ENCODE assay signal across 1 cellular context in the genomic region with DNA sequence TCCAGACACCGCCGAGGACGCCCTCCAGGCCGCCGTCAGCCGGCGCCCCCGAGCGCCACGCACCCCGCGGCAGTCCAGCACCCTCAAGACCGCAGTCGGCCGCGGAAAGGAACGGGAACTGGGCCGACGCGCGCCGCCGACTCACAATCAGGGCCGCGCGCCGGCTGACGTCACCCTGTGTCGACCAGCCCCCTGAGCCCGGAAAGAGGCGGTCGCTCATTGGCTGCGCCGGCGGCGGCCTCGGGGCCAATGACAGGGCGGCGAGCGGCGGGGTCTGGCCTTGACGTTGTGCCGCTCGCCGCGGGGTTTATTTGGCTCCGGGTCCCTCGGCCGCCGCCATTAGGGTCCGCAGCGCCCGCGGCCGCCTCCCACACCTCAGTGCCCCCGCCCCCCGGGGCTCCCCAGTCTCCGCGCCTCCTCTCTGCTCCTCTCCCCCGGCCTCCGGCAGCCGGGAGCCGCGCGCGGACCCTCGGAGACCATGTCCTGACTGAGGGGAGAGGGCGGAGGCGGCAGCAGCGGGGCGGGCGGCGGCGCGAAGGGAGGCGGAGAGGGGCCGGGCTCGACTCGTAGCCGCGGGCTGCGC.
A peak's percentile ranks its signal among the peaks of the same experiment; 100 is the strongest.
TF ChIP-seq lines count a peak whose summit lies in the region.

No MANE protein-coding gene starts in this region.

TF ChIP-seq in K562, 482 proteins besides CTCF, POLR2A, EP300 and RAD21 (continued from another document and continues in another):
- TF ChIP-seq SMC3 (conservative IDR thresholded peaks at IDR 0.05; ENCODE audit: insufficient read depth, low read depth, low read length) (no peak), CREM (IDR thresholded peaks at IDR 0.05; ENCODE audit: low read depth) (peak; percentile 97), ADNP (tag; IDR thresholded peaks at IDR 0.05) (no peak), MYC (IDR thresholded peaks at IDR 0.05; ENCODE audit: low read depth, low read length) (peak; percentile 75), MYC (CRISPR knock-in tag; IDR thresholded peaks at IDR 0.05; ENCODE audit: borderline replicate concordance, low read depth) (no peak), RBFOX2 (IDR thresholded peaks at IDR 0.05; ENCODE audit: low read depth, low read length) (peak; percentile 95), TFAM (CRISPR knock-in tag; conservative IDR thresholded peaks at IDR 0.05) (no peak), ZNF699 (CRISPR knock-in tag; IDR thresholded peaks at IDR 0.05; ENCODE audit: insufficient replicate concordance) (no peak), RHOXF2B (CRISPR knock-in tag; conservative IDR thresholded peaks at IDR 0.05) (no peak), ZNF592 (IDR thresholded peaks at IDR 0.05) (no peak), ILF3 (IDR thresholded peaks at IDR 0.05; ENCODE audit: borderline replicate concordance) (no peak; the same call in 1 of the 2 replicates), PREB (CRISPR knock-in tag; IDR thresholded peaks at IDR 0.05) (no peak), TAF15 (IDR thresholded peaks at IDR 0.05; ENCODE audit: low read depth, low read length) (no peak), SNRNP70 (optimal IDR thresholded peaks at IDR 0.05; ENCODE audit: low read depth, low read length) (no peak), RBM25 (IDR thresholded peaks at IDR 0.05; ENCODE audit: low read depth, low read length, severe bottlenecking) (peak; percentile 100), ZNF277 (CRISPR knock-in tag; IDR thresholded peaks at IDR 0.05; ENCODE audit: borderline replicate concordance) (no peak), GTF2F1 (IDR thresholded peaks at IDR 0.05; ENCODE audit: low read depth, low read length) (no peak), NEUROD1 (IDR thresholded peaks at IDR 0.05; ENCODE audit: borderline replicate concordance, low read depth, low read length, partially characterized antibody) (peak; percentile 59), KLF16 (IDR thresholded peaks at IDR 0.05) (no peak), ZNF347 (CRISPR knock-in tag; IDR thresholded peaks at IDR 0.05; ENCODE audit: low read depth) (no peak), PHF8 (IDR thresholded peaks at IDR 0.05; ENCODE audit: borderline replicate concordance, low read length) (peak; percentile 85; the same call in 1 of the 2 replicates), BRF1 (IDR thresholded peaks at IDR 0.05; ENCODE audit: borderline replicate concordance, extremely low read depth, insufficient read length) (no peak), MAX (CRISPR knock-in tag; IDR thresholded peaks at IDR 0.05) (peak; percentile 63; the same call in 1 of the 2 replicates), ZNF232 (CRISPR knock-in tag; IDR thresholded peaks at IDR 0.05) (no peak), PHF21A (IDR thresholded peaks at IDR 0.05; ENCODE audit: borderline replicate concordance, low read depth) (no peak), ZNF696 (CRISPR knock-in tag; conservative IDR thresholded peaks at IDR 0.05) (no peak), MYBL2 (IDR thresholded peaks at IDR 0.05; ENCODE audit: low read depth) (no peak), MYBL2 (CRISPR knock-in tag; IDR thresholded peaks at IDR 0.05; ENCODE audit: borderline replicate concordance) (no peak), KHSRP (IDR thresholded peaks at IDR 0.05) (no peak), FOXK2 (conservative IDR thresholded peaks at IDR 0.05 in 1 of 2, IDR thresholded peaks at IDR 0.05 in 1 of 2; ENCODE audit: low read depth in 2 of 2) (0 out of 4 replicates have a peak, but pooled peaks of 1 of the 2 experiments have one; percentile 15), JUNB (CRISPR knock-in tag; conservative IDR thresholded peaks at IDR 0.05) (no peak), ZNF695 (CRISPR knock-in tag; IDR thresholded peaks at IDR 0.05) (no peak), WHSC1 (IDR thresholded peaks at IDR 0.05; ENCODE audit: low read length) (no peak), CBX8 (IDR thresholded peaks at IDR 0.05; ENCODE audit: borderline replicate concordance, extremely low read depth, low read depth, low read length, poor library complexity, severe bottlenecking) (no peak), ZNF79 (CRISPR knock-in tag; IDR thresholded peaks at IDR 0.05; ENCODE audit: low read depth) (no peak), ZNF140 (CRISPR knock-in tag; IDR thresholded peaks at IDR 0.05) (no peak), ZNF586 (CRISPR knock-in tag; conservative IDR thresholded peaks at IDR 0.05) (no peak), ZKSCAN3 (CRISPR knock-in tag; IDR thresholded peaks at IDR 0.05) (no peak), STAT5A (IDR thresholded peaks at IDR 0.05; ENCODE audit: borderline replicate concordance, low read length) (no peak), ZNF507 (tag; conservative IDR thresholded peaks at IDR 0.05) (no peak)
- TF ChIP-seq, protein P1, sequence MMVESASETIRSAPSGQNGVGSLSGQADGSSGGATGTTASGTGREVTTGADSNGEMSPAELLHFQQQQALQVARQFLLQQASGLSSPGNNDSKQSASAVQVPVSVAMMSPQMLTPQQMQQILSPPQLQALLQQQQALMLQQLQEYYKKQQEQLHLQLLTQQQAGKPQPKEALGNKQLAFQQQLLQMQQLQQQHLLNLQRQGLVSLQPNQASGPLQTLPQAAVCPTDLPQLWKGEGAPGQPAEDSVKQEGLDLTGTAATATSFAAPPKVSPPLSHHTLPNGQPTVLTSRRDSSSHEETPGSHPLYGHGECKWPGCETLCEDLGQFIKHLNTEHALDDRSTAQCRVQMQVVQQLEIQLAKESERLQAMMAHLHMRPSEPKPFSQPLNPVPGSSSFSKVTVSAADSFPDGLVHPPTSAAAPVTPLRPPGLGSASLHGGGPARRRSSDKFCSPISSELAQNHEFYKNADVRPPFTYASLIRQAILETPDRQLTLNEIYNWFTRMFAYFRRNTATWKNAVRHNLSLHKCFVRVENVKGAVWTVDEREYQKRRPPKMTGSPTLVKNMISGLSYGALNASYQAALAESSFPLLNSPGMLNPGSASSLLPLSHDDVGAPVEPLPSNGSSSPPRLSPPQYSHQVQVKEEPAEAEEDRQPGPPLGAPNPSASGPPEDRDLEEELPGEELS (CRISPR knock-in tag; IDR thresholded peaks at IDR 0.05; ENCODE audit: borderline replicate concordance): no peak
- TF ChIP-seq, protein P2, sequence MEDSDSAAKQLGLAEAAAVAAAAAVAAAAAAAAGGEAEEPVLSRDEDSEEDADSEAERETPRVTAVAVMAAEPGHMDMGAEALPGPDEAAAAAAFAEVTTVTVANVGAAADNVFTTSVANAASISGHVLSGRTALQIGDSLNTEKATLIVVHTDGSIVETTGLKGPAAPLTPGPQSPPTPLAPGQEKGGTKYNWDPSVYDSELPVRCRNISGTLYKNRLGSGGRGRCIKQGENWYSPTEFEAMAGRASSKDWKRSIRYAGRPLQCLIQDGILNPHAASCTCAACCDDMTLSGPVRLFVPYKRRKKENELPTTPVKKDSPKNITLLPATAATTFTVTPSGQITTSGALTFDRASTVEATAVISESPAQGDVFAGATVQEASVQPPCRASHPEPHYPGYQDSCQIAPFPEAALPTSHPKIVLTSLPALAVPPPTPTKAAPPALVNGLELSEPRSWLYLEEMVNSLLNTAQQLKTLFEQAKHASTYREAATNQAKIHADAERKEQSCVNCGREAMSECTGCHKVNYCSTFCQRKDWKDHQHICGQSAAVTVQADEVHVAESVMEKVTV (CRISPR knock-in tag; IDR thresholded peaks at IDR 0.05): no peak
- TF ChIP-seq, protein P3, sequence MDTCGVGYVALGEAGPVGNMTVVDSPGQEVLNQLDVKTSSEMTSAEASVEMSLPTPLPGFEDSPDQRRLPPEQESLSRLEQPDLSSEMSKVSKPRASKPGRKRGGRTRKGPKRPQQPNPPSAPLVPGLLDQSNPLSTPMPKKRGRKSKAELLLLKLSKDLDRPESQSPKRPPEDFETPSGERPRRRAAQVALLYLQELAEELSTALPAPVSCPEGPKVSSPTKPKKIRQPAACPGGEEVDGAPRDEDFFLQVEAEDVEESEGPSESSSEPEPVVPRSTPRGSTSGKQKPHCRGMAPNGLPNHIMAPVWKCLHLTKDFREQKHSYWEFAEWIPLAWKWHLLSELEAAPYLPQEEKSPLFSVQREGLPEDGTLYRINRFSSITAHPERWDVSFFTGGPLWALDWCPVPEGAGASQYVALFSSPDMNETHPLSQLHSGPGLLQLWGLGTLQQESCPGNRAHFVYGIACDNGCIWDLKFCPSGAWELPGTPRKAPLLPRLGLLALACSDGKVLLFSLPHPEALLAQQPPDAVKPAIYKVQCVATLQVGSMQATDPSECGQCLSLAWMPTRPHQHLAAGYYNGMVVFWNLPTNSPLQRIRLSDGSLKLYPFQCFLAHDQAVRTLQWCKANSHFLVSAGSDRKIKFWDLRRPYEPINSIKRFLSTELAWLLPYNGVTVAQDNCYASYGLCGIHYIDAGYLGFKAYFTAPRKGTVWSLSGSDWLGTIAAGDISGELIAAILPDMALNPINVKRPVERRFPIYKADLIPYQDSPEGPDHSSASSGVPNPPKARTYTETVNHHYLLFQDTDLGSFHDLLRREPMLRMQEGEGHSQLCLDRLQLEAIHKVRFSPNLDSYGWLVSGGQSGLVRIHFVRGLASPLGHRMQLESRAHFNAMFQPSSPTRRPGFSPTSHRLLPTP (IDR thresholded peaks at IDR 0.05; ENCODE audit: borderline replicate concordance, extremely low read depth, insufficient read length): no peak
- TF ChIP-seq, protein P4, sequence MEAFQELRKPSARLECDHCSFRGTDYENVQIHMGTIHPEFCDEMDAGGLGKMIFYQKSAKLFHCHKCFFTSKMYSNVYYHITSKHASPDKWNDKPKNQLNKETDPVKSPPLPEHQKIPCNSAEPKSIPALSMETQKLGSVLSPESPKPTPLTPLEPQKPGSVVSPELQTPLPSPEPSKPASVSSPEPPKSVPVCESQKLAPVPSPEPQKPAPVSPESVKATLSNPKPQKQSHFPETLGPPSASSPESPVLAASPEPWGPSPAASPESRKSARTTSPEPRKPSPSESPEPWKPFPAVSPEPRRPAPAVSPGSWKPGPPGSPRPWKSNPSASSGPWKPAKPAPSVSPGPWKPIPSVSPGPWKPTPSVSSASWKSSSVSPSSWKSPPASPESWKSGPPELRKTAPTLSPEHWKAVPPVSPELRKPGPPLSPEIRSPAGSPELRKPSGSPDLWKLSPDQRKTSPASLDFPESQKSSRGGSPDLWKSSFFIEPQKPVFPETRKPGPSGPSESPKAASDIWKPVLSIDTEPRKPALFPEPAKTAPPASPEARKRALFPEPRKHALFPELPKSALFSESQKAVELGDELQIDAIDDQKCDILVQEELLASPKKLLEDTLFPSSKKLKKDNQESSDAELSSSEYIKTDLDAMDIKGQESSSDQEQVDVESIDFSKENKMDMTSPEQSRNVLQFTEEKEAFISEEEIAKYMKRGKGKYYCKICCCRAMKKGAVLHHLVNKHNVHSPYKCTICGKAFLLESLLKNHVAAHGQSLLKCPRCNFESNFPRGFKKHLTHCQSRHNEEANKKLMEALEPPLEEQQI (IDR thresholded peaks at IDR 0.05): no peak
- TF ChIP-seq, protein P5, sequence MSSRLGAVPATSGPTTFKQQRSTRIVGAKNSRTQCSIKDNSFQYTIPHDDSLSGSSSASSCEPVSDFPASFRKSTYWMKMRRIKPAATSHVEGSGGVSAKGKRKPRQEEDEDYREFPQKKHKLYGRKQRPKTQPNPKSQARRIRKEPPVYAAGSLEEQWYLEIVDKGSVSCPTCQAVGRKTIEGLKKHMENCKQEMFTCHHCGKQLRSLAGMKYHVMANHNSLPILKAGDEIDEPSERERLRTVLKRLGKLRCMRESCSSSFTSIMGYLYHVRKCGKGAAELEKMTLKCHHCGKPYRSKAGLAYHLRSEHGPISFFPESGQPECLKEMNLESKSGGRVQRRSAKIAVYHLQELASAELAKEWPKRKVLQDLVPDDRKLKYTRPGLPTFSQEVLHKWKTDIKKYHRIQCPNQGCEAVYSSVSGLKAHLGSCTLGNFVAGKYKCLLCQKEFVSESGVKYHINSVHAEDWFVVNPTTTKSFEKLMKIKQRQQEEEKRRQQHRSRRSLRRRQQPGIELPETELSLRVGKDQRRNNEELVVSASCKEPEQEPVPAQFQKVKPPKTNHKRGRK (tag; IDR thresholded peaks at IDR 0.05): no peak
